8 cellular contexts compared by ENCODE assay signal in genomic region chr4:151887151-151887815, GRCh38.
A peak's percentile ranks its signal among the peaks of the same experiment; 100 is the strongest.
DNase-seq lines count a peak whose midpoint lies in the region; ATAC-seq, FAIRE-seq and TF ChIP-seq lines count a peak whose summit lies in the region.

No MANE protein-coding gene starts in this region.

- dilution Hi-C loops in keratinocyte (cut with MboI; ENCODE audit: extremely low pct_ligation_motif_present, low sequenced_read_pairs) = no loop called here

- H3K27ac ChIP-seq in keratinocyte (ENCODE audit: control insufficient read depth, insufficient read depth, low read length) = no peak overlapping the region

- no peaks in the 10 kb centered on the region for H3K9me1 ChIP-seq in keratinocyte (ENCODE audit: control insufficient read depth, extremely low read depth, insufficient read depth, low read length)

- peak; percentile 74 for ATAC-seq in GM18858 (IDR thresholded peaks at IDR 0.05; ENCODE audit: unreplicated experiment)
- ATAC-seq in natural killer cell = no peak

- no peak overlapping the region for H3K9ac ChIP-seq in keratinocyte (ENCODE audit: control insufficient read depth, extremely low read depth, insufficient read depth, low read length)

- peaks cover 8% of the 10 kb centered on the region for H3K4me1 ChIP-seq in keratinocyte (ENCODE audit: control insufficient read depth, extremely low read depth, insufficient read depth, low read length)

- H3K4me3 Mint-ChIP-seq in natural killer cell = no peak overlapping the region

- intact Hi-C loops in natural killer cell (cut with micrococcal nuclease) = no loop called here

- peaks cover 0 to 11% of the 10 kb centered on the region in 2 donors for H3K27me3 Mint-ChIP-seq in natural killer cell (ENCODE audit: low read depth in 2 of 2)

- H3K4me1 Mint-ChIP-seq in natural killer cell = peaks cover 0 to 8% of the 10 kb centered on the region in 2 donors

- H4K20me1 ChIP-seq in keratinocyte (ENCODE audit: control insufficient read depth, extremely low read depth, insufficient read depth, low read length) = no peaks in the 10 kb centered on the region

- H3K27ac Mint-ChIP-seq in natural killer cell = no peak overlapping the region

- DNase-seq in HCEC 1CT = peak; percentile 48
- DNase-seq in MG63 = peak; percentile 76
- DNase-seq in keratinocyte (ENCODE audit: low read depth, low spot score) = no peak
- DNase-seq in T-helper 1 cell = no peak
- DNase-seq in natural killer cell = no peak
- no peak for DNase-seq in OCI-M2 (lab: John Stamatoyannopoulos, UW; ENCODE audit: unreplicated experiment)
- no peak for DNase-seq in activated CD4-positive, CD25-positive, alpha-beta regulatory T cell (lab: John Stamatoyannopoulos, UW)

- TF ChIP-seq CTCF in keratinocyte (optimal IDR thresholded peaks at IDR 0.05 in 1 of 3, IDR thresholded peaks at IDR 0.05 in 1 of 3, conservative IDR thresholded peaks at IDR 0.05 in 1 of 3; ENCODE audit: extremely low read depth in 1 of 3, insufficient read depth in 2 of 3, low read length in 3 of 3) (no peak), natural killer cell (IDR thresholded peaks at IDR 0.05) (no peak)

- no peaks in the 10 kb centered on the region for H3K36me3 Mint-ChIP-seq in natural killer cell

- H2AFZ ChIP-seq in keratinocyte (ENCODE audit: control insufficient read depth, low read length) = no peak overlapping the region

- H3K4me3 ChIP-seq in MG63 (no peak overlapping the region), keratinocyte (ENCODE audit: control insufficient read depth in 2 of 3, extremely low read depth in 1 of 3, insufficient read depth in 2 of 3, low read depth in 1 of 3, low read length in 3 of 3) (no peak overlapping the region)

- H3K9me3 Mint-ChIP-seq in natural killer cell = no peaks in the 10 kb centered on the region

- FAIRE-seq in keratinocyte (lab: Jason Lieb, UNC) = peak; percentile 79

- no peaks in the 10 kb centered on the region for H3K36me3 ChIP-seq in MG63
- no peaks in the 10 kb centered on the region for H3K36me3 ChIP-seq in keratinocyte (ENCODE audit: control insufficient read depth in 2 of 2, extremely low read depth in 1 of 2, insufficient read depth in 2 of 2, low read length in 2 of 2)

- no peaks in the 10 kb centered on the region for H3K9me3 ChIP-seq in MG63
- no peaks in the 10 kb centered on the region for H3K9me3 ChIP-seq in keratinocyte (ENCODE audit: control insufficient read depth, low read depth, low read length)

- H3K79me2 ChIP-seq in keratinocyte (ENCODE audit: control insufficient read depth, insufficient read depth, low read length) = no peaks in the 10 kb centered on the region

- H3K27me3 ChIP-seq in MG63 (no peaks in the 10 kb centered on the region), keratinocyte (ENCODE audit: control insufficient read depth, extremely low read depth, insufficient read depth, low read length) (no peaks in the 10 kb centered on the region)

- H3K4me2 ChIP-seq in keratinocyte (ENCODE audit: control insufficient read depth, extremely low read depth, insufficient read depth, low read depth, low read length) = no peak overlapping the region

Comparison
In these comparisons a context has a peak if more than half of its experiments do, and no peak if none do; other contexts are left out.
1. DNase-seq: peak in HCEC 1CT (single experiment) and MG63 (single experiment); none in keratinocyte (single experiment), T-helper 1 cell (0 of 5), natural killer cell (single experiment), OCI-M2 (single experiment) and activated CD4-positive, CD25-positive, alpha-beta regulatory T cell (0 of 4).